Comparison of ENCODE assay signal across 16 cellular contexts in genomic region chr16:12259258-12259657, GRCh38.
"Had no signal": no experiment of that assay in that cellular context is flagged by ENCODE, and none has a peak within 500 bp of the region (broad histone marks: within the 10 kb centered on the region; RNA-seq: fewer than 3 reads in every experiment).

No MANE protein-coding gene starts in this region.

- H3K4me3 ChIP-seq: body of pancreas, esophagus squamous epithelium, mucosa of descending colon, sigmoid colon, spleen, thyroid gland had no signal

- H3K36me3 ChIP-seq: sigmoid colon, thyroid gland had no signal

- H3K27ac ChIP-seq: body of pancreas, esophagus squamous epithelium, parathyroid adenoma, sigmoid colon, spleen, thyroid gland had no signal

- ATAC-seq: activated CD4-positive, CD25-positive, alpha-beta regulatory T cell treated with anti-CD3 and anti-CD28 coated beads, Interleukin-2, amount 50 U/mL, for 24 hours; activated CD8-positive, alpha-beta T cell treated with anti-CD3 and anti-CD28 coated beads, Interleukin-2, amount 10 ng/mL, durations not matched to agents 7 days and 5 days; body of pancreas; effector memory CD8-positive, alpha-beta T cell; mucosa of descending colon; naive thymus-derived CD4-positive, alpha-beta T cell; stimulated activated memory B cell treated with anti-CD40 and anti-IgM and Interleukin-4, amounts not matched to agents 10 μg/mL and 1 μg/mL and 100 μg/mL, for 72 hours had no signal

- H3K27me3 ChIP-seq: body of pancreas, esophagus squamous epithelium, sigmoid colon, spleen, thyroid gland had no signal

- H3K9me3 ChIP-seq: body of pancreas, esophagus squamous epithelium, mucosa of descending colon, sigmoid colon, spleen, thyroid gland had no signal

- DNase-seq: activated CD4-positive, alpha-beta T cell treated with anti-CD3 and anti-CD28 coated beads, Interleukin-2, amount 10 ng/mL, durations not matched to agents 7 days and 5 days; activated CD8-positive, alpha-beta T cell treated with anti-CD3 and anti-CD28 coated beads, Interleukin-2, amount 10 ng/mL, durations not matched to agents 7 days and 5 days; activated naive CD4-positive, alpha-beta T cell treated with anti-CD3 and anti-CD28 coated beads for 36 hours; activated T-cell treated with anti-CD3 and anti-CD28 coated beads, Interleukin-2, amount 50 U/mL, for 24 hours; body of pancreas; effector memory CD8-positive, alpha-beta T cell; esophagus squamous epithelium; mucosa of descending colon; naive thymus-derived CD4-positive, alpha-beta T cell; sigmoid colon; spleen; stimulated activated CD4-positive, alpha-beta T cell treated with anti-CD3 and anti-CD28 coated beads, Interleukin-4, amount 100 ng/mL, for 4 hours; thyroid gland had no signal
